Comparison of ENCODE assay signal across 22 cellular contexts in genomic region chr3:191175102-191175501, GRCh38. TPM values are rescaled to one million over a fixed set of nuclear protein-coding genes. Genes with fewer than 3 reads are reported as not detected.
DNase-seq lines count a peak whose midpoint lies in the region; ATAC-seq and TF ChIP-seq lines count a peak whose summit lies in the region.
"Had no signal": no experiment of that assay in that cellular context is flagged by ENCODE, and none has a peak within 500 bp of the region (broad histone marks: within the 10 kb centered on the region; RNA-seq: fewer than 3 reads in every experiment).

No MANE protein-coding gene starts in this region.

- DNase-seq in NCI-H1417 (lab: John Stamatoyannopoulos, UW) = peak in 2 of 3 experiments; percentile 11 to 60
- DNase-seq in NCI-H1417 treated with DMSO at 0.1 percent for 48 hours (lab: John Stamatoyannopoulos, UW) = no peak
- DNase-seq in PC-9 = no peak
- no peak for DNase-seq in osteoblast (ENCODE audit: insufficient read length, low spot score, missing footprints)
- no peak for DNase-seq in WERI-Rb-1
- DNase-seq: Caco-2; CD4-positive, CD25-positive, alpha-beta regulatory T cell; CD8-positive, alpha-beta T cell; DMS 273 treated with DMSO at 0.1 percent for 48 hours; DMS79; EL; GDM1; HFFc6 had no signal

- CTCF ChIA-PET in PC-9 (lab: Charles Lee) = no interaction called here

- no peaks in the 10 kb centered on the region; the same call in 1 of the 2 replicates for H3K9me2 ChIP-seq in PC-9 (ENCODE audit: insufficient read depth)

- H3K4me2 ChIP-seq in PC-9 (no peak overlapping the region), osteoblast (ENCODE audit: insufficient read depth, low read length) (peak overlapping the region; percentile 13)
- H3K4me2 ChIP-seq: BLaER1, GM23338 had no signal

- no peak for TF ChIP-seq CTCF in PC-9 (conservative IDR thresholded peaks at IDR 0.05)
- TF ChIP-seq CTCF in osteoblast (IDR thresholded peaks at IDR 0.05; ENCODE audit: extremely low read depth, low read depth, low read length) = no peak
- no peak for TF ChIP-seq CTCF in WERI-Rb-1 (IDR thresholded peaks at IDR 0.05; ENCODE audit: low read depth, low read length)

- H2AFZ ChIP-seq in PC-9 (peak overlapping the region; percentile 26; the same call in 1 of the 2 replicates), osteoblast (ENCODE audit: low read length) (peak overlapping the region; percentile 69)
- H2AFZ ChIP-seq: GM23338 had no signal

- ATAC-seq in HG03520 (IDR thresholded peaks at IDR 0.05; ENCODE audit: unreplicated experiment) (peak; percentile 55), GM21528 (IDR thresholded peaks at IDR 0.05; ENCODE audit: low FRiP score, unreplicated experiment) (no peak), GM18870 (IDR thresholded peaks at IDR 0.05; ENCODE audit: unreplicated experiment) (no peak)
- ATAC-seq: CD8-positive, alpha-beta T cell; GM23338 had no signal

- no peaks in the 10 kb centered on the region for H3K27me3 ChIP-seq in PC-9 (ENCODE audit: insufficient read depth, low read depth)
- no peaks in the 10 kb centered on the region for H3K27me3 ChIP-seq in osteoblast (ENCODE audit: insufficient read depth, low read length)
- no peaks in the 10 kb centered on the region for H3K27me3 ChIP-seq in WERI-Rb-1 (ENCODE audit: insufficient read depth, low read depth, severe bottlenecking)
- H3K27me3 ChIP-seq: BLaER1 had no signal

- H4K20me1 ChIP-seq in PC-9 (ENCODE audit: insufficient read depth) = no peaks in the 10 kb centered on the region
- no peaks in the 10 kb centered on the region for H4K20me1 ChIP-seq in osteoblast (ENCODE audit: insufficient read depth, low read length)
- H4K20me1 ChIP-seq: BLaER1 had no signal

- no peak overlapping the region for H3K4me3 ChIP-seq in PC-9
- H3K4me3 ChIP-seq in osteoblast (ENCODE audit: insufficient read depth, low read length) = no peak overlapping the region
- no peak overlapping the region for H3K4me3 ChIP-seq in WERI-Rb-1 (ENCODE audit: low read depth, low read length)
- H3K4me3 ChIP-seq: BLaER1, GM23338, HAP-1 had no signal

- H3K4me1 ChIP-seq in PC-9 (replicated peaks; ENCODE audit: insufficient read depth) = no peaks in the 10 kb centered on the region
- no peaks in the 10 kb centered on the region for H3K4me1 ChIP-seq in osteoblast (ENCODE audit: insufficient read depth, low read length)
- H3K4me1 ChIP-seq: BLaER1, Caco-2, HAP-1 had no signal

- no peaks in the 10 kb centered on the region for H3K36me3 ChIP-seq in PC-9 (ENCODE audit: low read depth)
- no peaks in the 10 kb centered on the region for H3K36me3 ChIP-seq in osteoblast (ENCODE audit: insufficient read depth, low read length)
- H3K36me3 ChIP-seq in WERI-Rb-1 = no peaks in the 10 kb centered on the region
- H3K36me3 ChIP-seq: BLaER1, HAP-1 had no signal

- no peak overlapping the region for H3K27ac ChIP-seq in PC-9
- no peak overlapping the region for H3K27ac ChIP-seq in osteoblast (ENCODE audit: low read depth, low read length)
- H3K27ac ChIP-seq in WERI-Rb-1 = no peak overlapping the region
- H3K27ac ChIP-seq: 22Rv1, BLaER1, C4-2B had no signal

- no TSS peak for BruUV-seq in PC-9 (replicated peaks; lab: Mats Ljungman, UMichigan)

- POLR2A ChIA-PET in PC-9 (lab: Charles Lee; ENCODE audit: unreplicated experiment) = no interaction called here

- H3K79me2 ChIP-seq in PC-9 (ENCODE audit: low read depth) = no peaks in the 10 kb centered on the region
- H3K79me2 ChIP-seq in osteoblast (ENCODE audit: insufficient read depth, low read length) = no peaks in the 10 kb centered on the region

- intact Hi-C loops in PC-9 (cut with micrococcal nuclease; ENCODE audit: unreplicated experiment) = no loop called here

- H3F3A ChIP-seq in PC-9 (ENCODE audit: insufficient read depth, low read depth) = no peaks in the 10 kb centered on the region

- H3K9me3 ChIP-seq in PC-9 (ENCODE audit: insufficient read depth, low read depth) (0 out of 2 replicates have a peak, but pooled peaks cover 4% of the 10 kb centered on the region), osteoblast (ENCODE audit: low read depth, low read length) (no peaks in the 10 kb centered on the region), WERI-Rb-1 (ENCODE audit: severe bottlenecking) (no peaks in the 10 kb centered on the region)
- H3K9me3 ChIP-seq: BLaER1, Caco-2, HAP-1 had no signal

RNA-seq across cellular contexts. Expression of gene OSTN, which starts 23.9 kb away (rescaled TPM):
- total RNA-seq in PC-9 (2021) (not detected in 2 replicates), osteoblast (under 0.01 TPM in 1 of 2 replicates, not detected in the other)
- total RNA-seq: B cell; Caco-2; CD4-positive, CD25-positive, alpha-beta regulatory T cell; CD8-positive, alpha-beta T cell; GM23338 had no signal

Comparison
In these comparisons a context has a peak if more than half of its experiments do, and no peak if none do; other contexts are left out.
1. DNase-seq: peak in NCI-H1417 (2 of 3); none in NCI-H1417 treated with DMSO at 0.1 percent for 48 hours (single experiment), PC-9 (0 of 2), osteoblast (single experiment) and WERI-Rb-1 (single experiment).